Comparison of ENCODE assay signal across 29 cellular contexts in the genomic region with DNA sequence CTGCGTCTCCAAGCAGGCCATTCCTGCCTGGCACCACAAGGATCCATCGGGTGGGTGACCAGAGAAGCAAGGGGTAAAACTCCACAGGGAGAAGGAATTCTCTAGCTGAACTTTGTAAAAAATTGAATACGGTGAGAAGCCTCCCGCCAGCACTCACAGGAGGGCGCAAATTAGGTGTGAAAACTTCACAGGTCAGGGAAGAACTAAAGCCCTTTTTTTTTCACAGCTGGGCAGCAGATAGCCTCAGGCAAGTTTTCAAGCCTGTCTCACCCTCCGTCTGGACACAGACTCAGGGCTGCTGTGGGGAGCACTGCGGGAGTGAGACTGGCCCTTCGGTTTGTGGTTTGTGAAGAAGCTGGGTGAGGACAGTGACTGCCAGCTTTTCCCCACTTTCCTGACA.
"Had no signal": no experiment of that assay in that cellular context is flagged by ENCODE, and none has a peak within 500 bp of the region (broad histone marks: within the 10 kb centered on the region; RNA-seq: fewer than 3 reads in every experiment).

No MANE protein-coding gene starts in this region.

- H3K4me1 Mint-ChIP-seq: immature natural killer cell; mesothelial cell of epicardium; naive thymus-derived CD4-positive, alpha-beta T cell; stimulated activated naive B cell treated with anti-CD40 and anti-IgM and Interleukin-4, amounts not matched to agents 10 μg/mL and 1 μg/mL and 100 μg/mL, for 72 hours had no signal

- H3K4me3 ChIP-seq: left lung, lower lobe of right lung, pancreas, prostate gland, skin epidermis, stomach, testis, thyroid gland, transverse colon, upper lobe of right lung had no signal

- H3K27ac Mint-ChIP-seq: immature natural killer cell; mesothelial cell of epicardium; naive thymus-derived CD4-positive, alpha-beta T cell; natural killer cell treated with Interleukin-12 subunit alpha and Interleukin-12 subunit beta and Interleukin-15 and Interleukin-18, amount 100 ng/mL, for 72 hours; stimulated activated naive B cell treated with anti-CD40 and anti-IgM and Interleukin-4, amounts not matched to agents 10 μg/mL and 1 μg/mL and 100 μg/mL, for 72 hours had no signal

- H3K4me3 Mint-ChIP-seq: immature natural killer cell; mesothelial cell of epicardium; naive thymus-derived CD4-positive, alpha-beta T cell; natural killer cell treated with Interleukin-12 subunit alpha and Interleukin-12 subunit beta and Interleukin-15 and Interleukin-18, amount 100 ng/mL, for 72 hours; stimulated activated naive B cell treated with anti-CD40 and anti-IgM and Interleukin-4, amounts not matched to agents 10 μg/mL and 1 μg/mL and 100 μg/mL, for 72 hours had no signal

- H3K4me1 ChIP-seq: left lung, lower lobe of right lung, pancreas, prostate gland, stomach, testis, thyroid gland, transverse colon, upper lobe of right lung had no signal

- H3K36me3 ChIP-seq: left lung, lower lobe of right lung, pancreas, prostate gland, stomach, thyroid gland, transverse colon, upper lobe of right lung had no signal

- ATAC-seq: left colon; left lung; lower lobe of right lung; naive thymus-derived CD4-positive, alpha-beta T cell; natural killer cell treated with Interleukin-12 subunit alpha and Interleukin-12 subunit beta and Interleukin-15 and Interleukin-18, amount 100 ng/mL, for 72 hours; pancreas; right cardiac atrium; sciatic nerve; stimulated activated naive B cell treated with anti-CD40 and anti-IgM and Interleukin-4, amounts not matched to agents 10 μg/mL and 1 μg/mL and 100 μg/mL, for 72 hours; stimulated activated naive CD8-positive, alpha-beta T cell treated with anti-CD3 and anti-CD28 coated beads, Interleukin-15, Interleukin-2, amounts not matched to agents 100 U/mL and 50 U/mL, for 24 hours; upper lobe of right lung had no signal

- DNase-seq: hypothalamus; immature natural killer cell; kidney; left colon; left lung; lower lobe of right lung; mammary epithelial cell; mesenchymal stem cell; naive thymus-derived CD4-positive, alpha-beta T cell; pancreas; posterior cingulate gyrus; retina; right cardiac atrium; stimulated activated CD4-positive, alpha-beta T cell treated with anti-CD3 and anti-CD28 coated beads, Interleukin-12 subunit alpha, Interleukin-12 subunit beta, amount 100 ng/mL, for 4 hours; stimulated activated CD4-positive, alpha-beta T cell treated with anti-CD3 and anti-CD28 coated beads, Interleukin-15, amount 100 ng/mL, for 24 hours; stimulated activated CD4-positive, alpha-beta T cell treated with anti-CD3 and anti-CD28 coated beads, Interleukin-2, amount 100 ng/mL, for 24 hours; stimulated activated CD4-positive, alpha-beta T cell treated with anti-CD3 and anti-CD28 coated beads, Interleukin-4, amount 100 ng/mL, for 1 hour; stimulated activated naive B cell treated with anti-CD40 and anti-IgM and Interleukin-4, amounts not matched to agents 10 μg/mL and 1 μg/mL and 100 μg/mL, for 72 hours; stimulated activated naive CD8-positive, alpha-beta T cell treated with anti-CD3 and anti-CD28 coated beads, Interleukin-15, Interleukin-2, amounts not matched to agents 100 U/mL and 50 U/mL, for 24 hours; stomach; testis; thyroid gland; transverse colon; upper lobe of right lung had no signal

- H3K9me3 ChIP-seq: left lung, lower lobe of right lung, pancreas, prostate gland, testis, thyroid gland, transverse colon, upper lobe of right lung had no signal

- H3K27me3 ChIP-seq: left lung, pancreas, stomach, testis, thyroid gland, transverse colon, upper lobe of right lung had no signal

- H3K36me3 Mint-ChIP-seq: immature natural killer cell; mesothelial cell of epicardium; naive thymus-derived CD4-positive, alpha-beta T cell; natural killer cell treated with Interleukin-12 subunit alpha and Interleukin-12 subunit beta and Interleukin-15 and Interleukin-18, amount 100 ng/mL, for 72 hours; stimulated activated naive B cell treated with anti-CD40 and anti-IgM and Interleukin-4, amounts not matched to agents 10 μg/mL and 1 μg/mL and 100 μg/mL, for 72 hours had no signal

- H3K27ac ChIP-seq: left lung, lower lobe of right lung, pancreas, prostate gland, skin epidermis, stomach, testis, thyroid gland, transverse colon, upper lobe of right lung had no signal
